8 cellular contexts compared by ENCODE assay signal in the genomic region with DNA sequence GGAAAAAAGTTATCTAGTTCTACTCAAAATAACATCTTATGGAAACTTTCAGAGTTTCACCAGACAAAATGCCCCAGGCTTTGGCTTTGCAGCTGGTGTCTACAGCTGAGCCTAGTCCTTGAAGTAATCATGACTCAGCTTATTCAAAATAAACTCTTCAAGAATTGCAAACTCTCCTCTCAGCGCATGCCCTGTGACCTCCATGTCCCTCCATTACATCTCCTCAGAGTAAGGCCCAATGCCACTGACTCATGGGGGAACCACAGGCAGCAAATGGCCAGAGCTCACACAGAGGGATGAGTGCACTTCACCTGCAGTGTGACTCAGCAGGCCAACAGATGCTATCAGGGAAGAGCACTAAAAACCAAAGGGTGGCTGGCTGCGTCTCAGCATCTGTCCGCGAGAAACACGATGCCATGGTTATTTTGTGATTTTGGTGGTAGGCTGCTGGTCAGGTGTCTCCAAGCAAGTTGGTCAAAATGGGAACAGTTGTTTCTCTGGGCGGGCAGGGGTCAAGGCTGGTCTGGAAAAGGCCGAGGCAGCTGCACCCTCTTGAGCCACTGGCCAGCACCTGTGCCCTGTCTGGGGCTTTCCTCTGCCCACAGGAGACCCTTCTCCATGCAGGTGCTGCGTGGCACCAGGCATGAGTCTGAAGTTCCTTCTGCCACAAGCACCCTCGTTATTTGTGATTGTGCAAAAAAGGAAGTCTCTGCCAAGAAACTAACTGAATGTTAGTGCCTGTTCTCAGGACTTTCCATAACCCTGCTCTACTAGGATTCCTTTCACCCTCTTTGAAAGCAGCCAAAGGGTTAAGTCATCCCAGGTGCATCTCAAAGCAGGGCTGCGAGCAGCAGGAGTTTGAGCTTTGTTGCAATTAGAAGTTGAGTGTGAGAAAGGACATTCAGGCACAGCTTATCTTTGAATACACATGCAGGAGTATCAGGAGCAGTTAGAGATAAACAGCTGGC.
DNase-seq lines count a peak whose midpoint lies in the region; ATAC-seq, FAIRE-seq and TF ChIP-seq lines count a peak whose summit lies in the region.
"Not testable (repeated sequence)": the region's sequence is repeated elsewhere in the genome, so short reads cannot be mapped to it uniquely, and the experiment has no call there.

No MANE protein-coding gene starts in this region.

- CTCF ChIA-PET in Panc1 (lab: Charles Lee); activated CD8-positive, alpha-beta T cell treated with anti-CD3 and anti-CD28 coated beads, Interleukin-2, amount 10 ng/mL, durations not matched to agents 7 days and 5 days (lab: Charles Lee); naive thymus-derived CD4-positive, alpha-beta T cell (lab: Charles Lee): not testable (repeated sequence)

- not testable (repeated sequence) for H3K4me1 ChIP-seq in Panc1 (ENCODE audit: control insufficient read depth, insufficient read depth, low read length); naive thymus-derived CD4-positive, alpha-beta T cell (ENCODE audit: control insufficient read depth in 2 of 2, insufficient read depth in 2 of 2, low read length in 2 of 2)

- intact Hi-C loops in Panc1 (cut with micrococcal nuclease; ENCODE audit: unreplicated experiment); naive thymus-derived CD4-positive, alpha-beta T cell (cut with micrococcal nuclease): not testable (repeated sequence)

- FAIRE-seq in urothelium cell line (lab: Jason Lieb, UNC): peak; percentile 96

- not testable (repeated sequence) for TF ChIP-seq CTCF in Panc1 (IDR thresholded peaks at IDR 0.05); brain microvascular endothelial cell (IDR thresholded peaks at IDR 0.05; ENCODE audit: low read depth, low read length, missing control alignments); fibroblast of the aortic adventitia (IDR thresholded peaks at IDR 0.05; ENCODE audit: insufficient read depth, low read length)

- in situ Hi-C loops in Panc1 (cut with HindIII; ENCODE audit: low pct_unique_long_range_greater_than_20kb, low sequenced_read_pairs); brain microvascular endothelial cell (cut with HindIII; ENCODE audit: low pct_ligation_motif_present, low sequenced_read_pairs): not testable (repeated sequence)

- not testable (repeated sequence) for H3K27me3 ChIP-seq in Panc1 (ENCODE audit: control insufficient read depth, insufficient read depth, low read length); brain microvascular endothelial cell (replicated peaks); naive thymus-derived CD4-positive, alpha-beta T cell (ENCODE audit: control insufficient read depth in 2 of 2, insufficient read depth in 2 of 2, low read length in 2 of 2)

- not testable (repeated sequence) for BruUV-seq in Panc1 (replicated peaks; lab: Mats Ljungman, UMichigan)

- not testable (repeated sequence) for H3K36me3 Mint-ChIP-seq in activated CD8-positive, alpha-beta T cell treated with anti-CD3 and anti-CD28 coated beads, Interleukin-2, amount 10 ng/mL, durations not matched to agents 7 days and 5 days (ENCODE audit: low read depth); naive thymus-derived CD4-positive, alpha-beta T cell

- not testable (repeated sequence) for H3K27ac Mint-ChIP-seq in activated CD8-positive, alpha-beta T cell treated with anti-CD3 and anti-CD28 coated beads, Interleukin-2, amount 10 ng/mL, durations not matched to agents 7 days and 5 days
- peak overlapping the region in 1 of 9 donors; percentile 63 for H3K27ac Mint-ChIP-seq in naive thymus-derived CD4-positive, alpha-beta T cell

- not testable (repeated sequence) for H3K27ac ChIP-seq in Panc1 (ENCODE audit: low read length); brain microvascular endothelial cell; naive thymus-derived CD4-positive, alpha-beta T cell (ENCODE audit: low read depth, low read length)

- not testable (repeated sequence) for H3K4me3 Mint-ChIP-seq in activated CD8-positive, alpha-beta T cell treated with anti-CD3 and anti-CD28 coated beads, Interleukin-2, amount 10 ng/mL, durations not matched to agents 7 days and 5 days; naive thymus-derived CD4-positive, alpha-beta T cell

- H3K9me3 Mint-ChIP-seq in activated CD8-positive, alpha-beta T cell treated with anti-CD3 and anti-CD28 coated beads, Interleukin-2, amount 10 ng/mL, durations not matched to agents 7 days and 5 days (ENCODE audit: insufficient read depth); naive thymus-derived CD4-positive, alpha-beta T cell: not testable (repeated sequence)

- H3K4me1 Mint-ChIP-seq in activated CD8-positive, alpha-beta T cell treated with anti-CD3 and anti-CD28 coated beads, Interleukin-2, amount 10 ng/mL, durations not matched to agents 7 days and 5 days (ENCODE audit: low read depth): peaks cover 14% of the 10 kb centered on the region
- H3K4me1 Mint-ChIP-seq in naive thymus-derived CD4-positive, alpha-beta T cell: peaks cover 0 to 13% (median 0%) of the 10 kb centered on the region in 7 donors

- DNase-seq in Daoy (ENCODE audit: low read depth) (peak; percentile 88), HT-29 (ENCODE audit: low spot score) (peak; percentile 1), Panc1 (ENCODE audit: low read depth, low spot score) (peak; percentile 24), brain microvascular endothelial cell (peak; percentile 87), fibroblast of the aortic adventitia (ENCODE audit: low read depth) (peak; percentile 78)
- not testable (repeated sequence) for DNase-seq in activated CD8-positive, alpha-beta T cell treated with anti-CD3 and anti-CD28 coated beads, Interleukin-2, amount 10 ng/mL, durations not matched to agents 7 days and 5 days; urothelium cell line (ENCODE audit: low spot score)
- DNase-seq in naive thymus-derived CD4-positive, alpha-beta T cell: peak in 1 of 9 donors; percentile 41

- not testable (repeated sequence) for H3K27me3 Mint-ChIP-seq in activated CD8-positive, alpha-beta T cell treated with anti-CD3 and anti-CD28 coated beads, Interleukin-2, amount 10 ng/mL, durations not matched to agents 7 days and 5 days (ENCODE audit: low read depth); naive thymus-derived CD4-positive, alpha-beta T cell

- not testable (repeated sequence) for H3K9me3 ChIP-seq in Panc1 (ENCODE audit: control insufficient read depth, insufficient read depth, low read depth, low read length); naive thymus-derived CD4-positive, alpha-beta T cell (ENCODE audit: control insufficient read depth in 2 of 3, low read length in 3 of 3)

- ATAC-seq in Panc1: peak; percentile 95
- peak; percentile 18 for ATAC-seq in activated CD8-positive, alpha-beta T cell treated with anti-CD3 and anti-CD28 coated beads, Interleukin-2, amount 10 ng/mL, durations not matched to agents 7 days and 5 days
- peak; percentile 65 for ATAC-seq in naive thymus-derived CD4-positive, alpha-beta T cell

- POLR2A ChIA-PET in Panc1 (lab: Charles Lee); activated CD8-positive, alpha-beta T cell treated with anti-CD3 and anti-CD28 coated beads, Interleukin-2, amount 10 ng/mL, durations not matched to agents 7 days and 5 days (lab: Charles Lee); naive thymus-derived CD4-positive, alpha-beta T cell (lab: Charles Lee): not testable (repeated sequence)

- H3K36me3 ChIP-seq in Panc1 (ENCODE audit: control insufficient read depth, insufficient read depth, low read length); brain microvascular endothelial cell (replicated peaks); naive thymus-derived CD4-positive, alpha-beta T cell (ENCODE audit: control insufficient read depth in 2 of 3, insufficient read depth in 3 of 3, low read length in 3 of 3): not testable (repeated sequence)

- not testable (repeated sequence) for H3K4me3 ChIP-seq in Panc1 (ENCODE audit: low read depth in 2 of 2, low read length in 2 of 2); brain microvascular endothelial cell (ENCODE audit: low read depth, low read length); fibroblast of the aortic adventitia (ENCODE audit: low read depth, low read length); naive thymus-derived CD4-positive, alpha-beta T cell (ENCODE audit: low read length)

Comparison
In these comparisons a context has a peak if more than half of its experiments do, and no peak if none do; other contexts are left out.
1. ATAC-seq: peak in every context shown above with its lines; median percentile 95 in Panc1; 65 in naive thymus-derived CD4-positive, alpha-beta T cell; 18 in activated CD8-positive, alpha-beta T cell treated with anti-CD3 and anti-CD28 coated beads, Interleukin-2, amount 10 ng/mL, durations not matched to agents 7 days and 5 days.